In genomic region chr3:187748050-187748481, GRCh38 we compare ENCODE assay signal across 8 cellular contexts. TPM values are rescaled to one million over a fixed set of nuclear protein-coding genes. Genes with fewer than 3 reads are reported as not detected.
DNase-seq lines count a peak whose midpoint lies in the region; ATAC-seq lines count a peak whose summit lies in the region.

No MANE protein-coding gene starts in this region.

- H3K27me3 Mint-ChIP-seq in memory B cell: no peaks in the 10 kb centered on the region

- H3K9me3 Mint-ChIP-seq in memory B cell: no peaks in the 10 kb centered on the region

- H3K36me3 Mint-ChIP-seq in memory B cell: no peaks in the 10 kb centered on the region

- H3K27ac Mint-ChIP-seq in memory B cell: peak overlapping the region; percentile 50

- DNase-seq in GDM1 (lab: John Stamatoyannopoulos, UW) (peak; percentile 66), NCI-H524 treated with DMSO at 0.1 percent for 48 hours (lab: John Stamatoyannopoulos, UW) (peak; percentile 32), dermis microvascular lymphatic vessel endothelial cell (ENCODE audit: low read depth in 2 of 2) (peak; percentile 45 to 82), memory B cell (ENCODE audit: low spot score in 2 of 2) (peak; percentile 92 to 95)
- peak; percentile 88 to 91 for DNase-seq in activated CD4-positive, alpha-beta T cell treated with anti-CD3 and anti-CD28 coated beads, Interleukin-2, amount 50 U/mL, for 4 hours
- DNase-seq in stimulated activated CD8-positive, alpha-beta memory T cell treated with anti-CD3 and anti-CD28 coated beads, Interleukin-15, amount 100 ng/mL, for 24 hours (ENCODE audit: low read depth): peak; percentile 78

- H3K4me1 Mint-ChIP-seq in memory B cell: peaks cover 43% of the 10 kb centered on the region

- H3K4me3 Mint-ChIP-seq in memory B cell: no peak overlapping the region

- peak; percentile 35 for ATAC-seq in HG03139 (IDR thresholded peaks at IDR 0.05; ENCODE audit: unreplicated experiment)
- ATAC-seq in memory B cell (ENCODE audit: low read depth): peak; percentile 51
- ATAC-seq in GM19452 (IDR thresholded peaks at IDR 0.05; ENCODE audit: unreplicated experiment): no peak

RNA-seq across cellular contexts. Expression of gene BCL6, which starts 2.8 kb away (rescaled TPM):
- 1.4 and 1.7 TPM in 2 replicates for total RNA-seq in dermis microvascular lymphatic vessel endothelial cell

RNA-seq across cellular contexts. Expression of gene RTP2, which starts 45.7 kb away (rescaled TPM):
- not detected in 2 replicates for total RNA-seq in dermis microvascular lymphatic vessel endothelial cell

Comparison
In these comparisons a context has a peak if more than half of its experiments do, and no peak if none do; other contexts are left out.
1. DNase-seq: peak in every context shown above with its lines; median percentile 94 in memory B cell; 90 in activated CD4-positive, alpha-beta T cell treated with anti-CD3 and anti-CD28 coated beads, Interleukin-2, amount 50 U/mL, for 4 hours; 78 in stimulated activated CD8-positive, alpha-beta memory T cell treated with anti-CD3 and anti-CD28 coated beads, Interleukin-15, amount 100 ng/mL, for 24 hours; 66 in GDM1; 64 in dermis microvascular lymphatic vessel endothelial cell; 32 in NCI-H524 treated with DMSO at 0.1 percent for 48 hours.